23 cellular contexts compared by ENCODE assay signal in genomic region chr14:54498095-54498531, GRCh38.
"Had no signal": no experiment of that assay in that cellular context is flagged by ENCODE, and none has a peak within 500 bp of the region (broad histone marks: within the 10 kb centered on the region; RNA-seq: fewer than 3 reads in every experiment).

No MANE protein-coding gene starts in this region.

- H3K4me1 Mint-ChIP-seq: activated CD4-positive, alpha-beta T cell treated with anti-CD3 and anti-CD28 coated beads, Interleukin-2, amount 10 ng/mL, durations not matched to agents 24 days and 14 days; immature natural killer cell had no signal

- H3K36me3 Mint-ChIP-seq: activated naive CD4-positive, alpha-beta T cell treated with anti-CD3 and anti-CD28 coated beads, Interleukin-2, amount 50 U/mL, for 72 hours; immature natural killer cell; stimulated activated naive B cell treated with anti-CD40 and anti-IgM and Interleukin-4, amounts not matched to agents 10 μg/mL and 1 μg/mL and 100 μg/mL, for 72 hours had no signal

- H3K4me1 ChIP-seq: thyroid gland had no signal

- H3K9me3 ChIP-seq: thyroid gland had no signal

- H3K4me3 Mint-ChIP-seq: activated CD4-positive, alpha-beta T cell treated with anti-CD3 and anti-CD28 coated beads, Interleukin-2, amount 10 ng/mL, durations not matched to agents 24 days and 14 days; activated CD8-positive, alpha-beta T cell treated with anti-CD3 and anti-CD28 coated beads, Interleukin-2, amount 10 ng/mL, durations not matched to agents 7 days and 5 days; immature natural killer cell; stimulated activated naive B cell treated with anti-CD40 and anti-IgM and Interleukin-4, amounts not matched to agents 10 μg/mL and 1 μg/mL and 100 μg/mL, for 72 hours; T-helper 2 cell treated with Interferon-gamma antibody and Interleukin-4, amounts not matched to agents 5 μg/mL and 100 μg/mL, for 36 hours had no signal

- H3K4me3 ChIP-seq: coronary artery, lung, thyroid gland had no signal

- H3K9me3 Mint-ChIP-seq: activated CD4-positive, alpha-beta T cell treated with anti-CD3 and anti-CD28 coated beads, Interleukin-2, amount 10 ng/mL, durations not matched to agents 24 days and 14 days; activated naive CD4-positive, alpha-beta T cell treated with anti-CD3 and anti-CD28 coated beads, Interleukin-2, amount 50 U/mL, for 72 hours; immature natural killer cell; stimulated activated naive B cell treated with anti-CD40 and anti-IgM and Interleukin-4, amounts not matched to agents 10 μg/mL and 1 μg/mL and 100 μg/mL, for 72 hours; T-helper 2 cell treated with Interferon-gamma antibody and Interleukin-4, amounts not matched to agents 5 μg/mL and 100 μg/mL, for 36 hours had no signal

- DNase-seq: activated CD4-positive, alpha-beta T cell treated with anti-CD3 and anti-CD28 coated beads, Interleukin-2, amount 10 ng/mL, durations not matched to agents 24 days and 14 days; activated CD4-positive, CD25-positive, alpha-beta regulatory T cell; activated CD8-positive, alpha-beta memory T cell treated with anti-CD3 and anti-CD28 coated beads, Interleukin-2, amount 50 U/mL, for 4 hours; activated CD8-positive, alpha-beta T cell treated with anti-CD3 and anti-CD28 coated beads, Interleukin-2, amount 10 ng/mL, durations not matched to agents 7 days and 5 days; activated effector memory CD4-positive, alpha-beta T cell treated with anti-CD3 and anti-CD28 coated beads, Interleukin-2, amount 50 U/mL, for 16 hours; activated T-cell treated with anti-CD3 and anti-CD28 coated beads, Interleukin-2, amount 50 U/mL, for 48 hours; amniotic stem cell; caudate nucleus; effector CD4-positive, alpha-beta T cell; foreskin fibroblast; immature natural killer cell; midbrain; nucleus accumbens; stimulated activated CD4-positive, alpha-beta T cell treated with anti-CD3 and anti-CD28 coated beads, Interleukin-12 subunit alpha, Interleukin-12 subunit beta, amount 100 ng/mL, for 4 hours; stimulated activated naive B cell treated with anti-CD40 and anti-IgM and Interleukin-4, amounts not matched to agents 10 μg/mL and 1 μg/mL and 100 μg/mL, for 72 hours; SW 1271; thyroid gland had no signal

- H3K27me3 Mint-ChIP-seq: progenitor cell of endocrine pancreas had no signal

- H3K36me3 ChIP-seq: thyroid gland had no signal

- H3K27me3 ChIP-seq: thyroid gland had no signal

- H3K27ac ChIP-seq: coronary artery, thyroid gland had no signal

- H3K27ac Mint-ChIP-seq: activated CD4-positive, alpha-beta T cell treated with anti-CD3 and anti-CD28 coated beads, Interleukin-2, amount 10 ng/mL, durations not matched to agents 24 days and 14 days; activated CD8-positive, alpha-beta T cell treated with anti-CD3 and anti-CD28 coated beads, Interleukin-2, amount 10 ng/mL, durations not matched to agents 7 days and 5 days; activated naive CD4-positive, alpha-beta T cell treated with anti-CD3 and anti-CD28 coated beads, Interleukin-2, amount 50 U/mL, for 72 hours; immature natural killer cell; stimulated activated naive B cell treated with anti-CD40 and anti-IgM and Interleukin-4, amounts not matched to agents 10 μg/mL and 1 μg/mL and 100 μg/mL, for 72 hours; T-helper 2 cell treated with Interferon-gamma antibody and Interleukin-4, amounts not matched to agents 5 μg/mL and 100 μg/mL, for 36 hours had no signal

- ATAC-seq: activated CD8-positive, alpha-beta T cell treated with anti-CD3 and anti-CD28 coated beads, Interleukin-2, amount 10 ng/mL, durations not matched to agents 7 days and 5 days; activated naive CD4-positive, alpha-beta T cell treated with anti-CD3 and anti-CD28 coated beads, Interleukin-2, amount 50 U/mL, for 72 hours; sciatic nerve; stimulated activated naive B cell treated with anti-CD40 and anti-IgM and Interleukin-4, amounts not matched to agents 10 μg/mL and 1 μg/mL and 100 μg/mL, for 72 hours had no signal
